8 cellular contexts compared by ENCODE assay signal in the genomic region with DNA sequence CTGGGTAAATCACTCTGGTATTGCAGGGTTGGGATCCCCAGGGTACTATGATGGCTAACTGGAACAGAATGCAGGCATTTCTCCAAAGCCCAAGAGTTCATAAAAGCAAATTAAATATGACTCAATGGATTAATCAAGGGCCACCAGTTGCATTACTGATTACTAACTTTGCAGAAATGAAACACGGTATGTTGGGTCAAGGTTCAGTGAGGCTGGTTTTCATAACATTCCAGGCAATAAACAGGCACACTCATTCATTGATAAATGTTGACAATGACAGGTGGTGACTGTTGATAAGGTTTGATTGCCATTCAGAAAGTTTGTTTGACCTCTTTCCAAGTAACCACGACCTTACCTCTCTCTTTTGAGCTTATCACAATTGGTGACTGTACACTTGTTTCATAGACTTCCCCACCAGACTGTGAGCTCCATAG. TPM values are rescaled to one million over a fixed set of nuclear protein-coding genes. Genes with fewer than 3 reads are reported as not detected.
A peak's percentile ranks its signal among the peaks of the same experiment; 100 is the strongest.
DNase-seq lines count a peak whose midpoint lies in the region; ATAC-seq and TF ChIP-seq lines count a peak whose summit lies in the region.

No MANE protein-coding gene starts in this region.

- H3K27me3 ChIP-seq in A673 (replicated peaks; ENCODE audit: insufficient read depth, low read depth, low read length, poor library complexity), result no peaks in the 10 kb centered on the region
- H3K27me3 ChIP-seq in HAP-1 (ENCODE audit: low read depth), result no peaks in the 10 kb centered on the region
- no peaks in the 10 kb centered on the region for H3K27me3 ChIP-seq in iPS DF 6.9 (ENCODE audit: control insufficient read depth, insufficient read depth, low read length)

- no CpG with 5 or more reads among the region's 2 CpGs for WGBS in iPS DF 6.9 (ENCODE audit: insufficient coverage, insufficient read length)

- intact Hi-C loops in A673 (cut with micrococcal nuclease; ENCODE audit: unreplicated experiment), result no loop called here
- intact Hi-C loops in activated CD8-positive, alpha-beta T cell treated with anti-CD3 and anti-CD28 coated beads for 36 hours (cut with micrococcal nuclease), result no loop called here

- H3K36me3 Mint-ChIP-seq in activated CD8-positive, alpha-beta T cell treated with anti-CD3 and anti-CD28 coated beads for 36 hours (ENCODE audit: low read depth), result peaks cover 24% of the 10 kb centered on the region
- peaks cover 15% of the 10 kb centered on the region for H3K36me3 Mint-ChIP-seq in stimulated activated memory B cell treated with anti-CD40 and anti-IgM and Interleukin-4, amounts not matched to agents 10 μg/mL and 1 μg/mL and 100 μg/mL, for 72 hours

- peaks cover 18% of the 10 kb centered on the region for H3K36me3 ChIP-seq in A673 (ENCODE audit: insufficient read depth, low read length, poor library complexity, severe bottlenecking)
- peaks cover 5% of the 10 kb centered on the region for H3K36me3 ChIP-seq in HAP-1 (replicated peaks)
- no peaks in the 10 kb centered on the region for H3K36me3 ChIP-seq in iPS DF 6.9 (ENCODE audit: control insufficient read depth, insufficient read depth, low read length)

- no peaks in the 10 kb centered on the region for H3K9me3 Mint-ChIP-seq in activated CD8-positive, alpha-beta T cell treated with anti-CD3 and anti-CD28 coated beads for 36 hours
- no peaks in the 10 kb centered on the region for H3K9me3 Mint-ChIP-seq in stimulated activated memory B cell treated with anti-CD40 and anti-IgM and Interleukin-4, amounts not matched to agents 10 μg/mL and 1 μg/mL and 100 μg/mL, for 72 hours

- DNase-seq in A673 (ENCODE audit: low spot score), result no peak
- no peak for DNase-seq in HAP-1 (ENCODE audit: low spot score in 2 of 2)
- no peak for DNase-seq in activated CD8-positive, alpha-beta T cell treated with anti-CD3 and anti-CD28 coated beads for 36 hours
- DNase-seq in iPS DF 6.9 (ENCODE audit: low read depth, low spot score), result no peak
- DNase-seq in DMS53 (lab: John Stamatoyannopoulos, UW), result no peak
- DNase-seq in globus pallidus (ENCODE audit: low spot score), result no peak
- no peak for DNase-seq in HuH-7 (ENCODE audit: low spot score)

- peaks cover 36% of the 10 kb centered on the region for H3K4me1 Mint-ChIP-seq in activated CD8-positive, alpha-beta T cell treated with anti-CD3 and anti-CD28 coated beads for 36 hours (ENCODE audit: low read depth)
- peaks cover 46% of the 10 kb centered on the region for H3K4me1 Mint-ChIP-seq in stimulated activated memory B cell treated with anti-CD40 and anti-IgM and Interleukin-4, amounts not matched to agents 10 μg/mL and 1 μg/mL and 100 μg/mL, for 72 hours

- peak overlapping the region; percentile 90 for H3K4me3 Mint-ChIP-seq in activated CD8-positive, alpha-beta T cell treated with anti-CD3 and anti-CD28 coated beads for 36 hours
- peak overlapping the region; percentile 95 for H3K4me3 Mint-ChIP-seq in stimulated activated memory B cell treated with anti-CD40 and anti-IgM and Interleukin-4, amounts not matched to agents 10 μg/mL and 1 μg/mL and 100 μg/mL, for 72 hours

- peak overlapping the region; percentile 92 for H3K4me3 ChIP-seq in A673 (ENCODE audit: low read depth, low read length, poor library complexity, severe bottlenecking)
- H3K4me3 ChIP-seq in HAP-1, result peak overlapping the region; percentile 96
- H3K4me3 ChIP-seq in iPS DF 6.9 (ENCODE audit: low read length), result peak overlapping the region; percentile 99; the same call in 1 of the 2 replicates

- POLR2A ChIA-PET in A673 (lab: Charles Lee; ENCODE audit: low non-redundant PET), result no interaction called here
- POLR2A ChIA-PET in activated CD8-positive, alpha-beta T cell treated with anti-CD3 and anti-CD28 coated beads for 36 hours (lab: Charles Lee), result interaction anchor here (0.6 to 2.0 kb wide), 6 partner anchors 9 to 347 kb away, joined by 3 to 8 read pairs (median 4); partner anchors contain the start of gene HSH2D

- BruUV-seq in A673 (replicated peaks; lab: Mats Ljungman, UMichigan), result TSS peak; percentile 93

- peak overlapping the region; percentile 97 for H3K27ac Mint-ChIP-seq in activated CD8-positive, alpha-beta T cell treated with anti-CD3 and anti-CD28 coated beads for 36 hours
- peak overlapping the region; percentile 95 for H3K27ac Mint-ChIP-seq in stimulated activated memory B cell treated with anti-CD40 and anti-IgM and Interleukin-4, amounts not matched to agents 10 μg/mL and 1 μg/mL and 100 μg/mL, for 72 hours

- no peaks in the 10 kb centered on the region for H3K27me3 Mint-ChIP-seq in activated CD8-positive, alpha-beta T cell treated with anti-CD3 and anti-CD28 coated beads for 36 hours
- H3K27me3 Mint-ChIP-seq in stimulated activated memory B cell treated with anti-CD40 and anti-IgM and Interleukin-4, amounts not matched to agents 10 μg/mL and 1 μg/mL and 100 μg/mL, for 72 hours, result no peaks in the 10 kb centered on the region

- in situ Hi-C loops in HAP-1 (cut with MboI; ENCODE audit: low sequenced_read_pairs), result no loop called here

- CTCF ChIA-PET in A673 (lab: Charles Lee), result interaction anchor here (0.7 to 1.0 kb wide), 2 partner anchors 12 to 156 kb away, joined by 3 to 6 read pairs; partner anchors contain the start of gene FAM32A
- CTCF ChIA-PET in activated CD8-positive, alpha-beta T cell treated with anti-CD3 and anti-CD28 coated beads for 36 hours (lab: Charles Lee), result interaction anchor here (0.9 to 2.6 kb wide), 6 partner anchors 9 to 220 kb away, joined by 3 to 17 read pairs (median 4); partner anchors contain the start of gene FAM32A

- no peaks in the 10 kb centered on the region for H3K9me3 ChIP-seq in A673 (ENCODE audit: low read depth, low read length, poor library complexity, severe bottlenecking)
- H3K9me3 ChIP-seq in HAP-1, result no peaks in the 10 kb centered on the region
- no peaks in the 10 kb centered on the region for H3K9me3 ChIP-seq in iPS DF 6.9 (ENCODE audit: control insufficient read depth, insufficient read depth, low read length)

- no peak for TF ChIP-seq CTCF in A673 (conservative IDR thresholded peaks at IDR 0.05; ENCODE audit: low read depth, low read length)
- TF ChIP-seq CTCF in activated CD8-positive, alpha-beta T cell treated with anti-CD3 and anti-CD28 coated beads for 36 hours (IDR thresholded peaks at IDR 0.05), result no peak

- ATAC-seq in activated CD8-positive, alpha-beta T cell treated with anti-CD3 and anti-CD28 coated beads for 36 hours, result no peak
- no peak for ATAC-seq in stimulated activated memory B cell treated with anti-CD40 and anti-IgM and Interleukin-4, amounts not matched to agents 10 μg/mL and 1 μg/mL and 100 μg/mL, for 72 hours

- H3K27ac ChIP-seq in A673 (ENCODE audit: low read depth, low read length, poor library complexity, severe bottlenecking) (peak overlapping the region; percentile 56), iPS DF 6.9 (ENCODE audit: low read length) (no peak overlapping the region)

- H3K4me1 ChIP-seq in A673 (ENCODE audit: insufficient read depth, low read length, poor library complexity, severe bottlenecking) (peaks cover 11% of the 10 kb centered on the region), HAP-1 (peaks cover 8% of the 10 kb centered on the region), iPS DF 6.9 (ENCODE audit: control insufficient read depth, insufficient read depth, low read length) (no peaks in the 10 kb centered on the region)

RNA-seq across cellular contexts. Expression of gene AP1M1, which starts 0.5 kb away (rescaled TPM):
- 105 and 116 TPM in 2 replicates for total RNA-seq in A673 (2021)
- total RNA-seq in activated CD8-positive, alpha-beta T cell treated with anti-CD3 and anti-CD28 coated beads for 36 hours, result 100 to 1,000 TPM in 1 of 2 experiments, 10 to 100 TPM in 1; 99.0 to 108 TPM

RNA-seq across cellular contexts. Expression of gene FAM32A, which starts 12.0 kb away (rescaled TPM):
- 86.2 and 93.2 TPM in 2 replicates for total RNA-seq in A673 (2021)
- total RNA-seq in activated CD8-positive, alpha-beta T cell treated with anti-CD3 and anti-CD28 coated beads for 36 hours, result 10 to 100 TPM; 41.7 to 44.7 TPM

RNA-seq across cellular contexts. Expression of gene CIB3, which starts 23.9 kb away (rescaled TPM):
- not detected in 2 replicates for total RNA-seq in A673 (2021)
- total RNA-seq in activated CD8-positive, alpha-beta T cell treated with anti-CD3 and anti-CD28 coated beads for 36 hours, result not detected

RNA-seq across cellular contexts. Expression of gene HSH2D, which starts 53.7 kb away (rescaled TPM):
- total RNA-seq in A673 (2021), result not detected in 2 replicates
- 10 to 100 TPM; 23.5 to 25.5 TPM for total RNA-seq in activated CD8-positive, alpha-beta T cell treated with anti-CD3 and anti-CD28 coated beads for 36 hours
